ENCODE assay signal across 27 cellular contexts in genomic region chr5:74598731-74599624, GRCh38. TPM values are rescaled to one million over a fixed set of nuclear protein-coding genes. Genes with fewer than 3 reads are reported as not detected.
DNase-seq lines count a peak whose midpoint lies in the region; ATAC-seq, FAIRE-seq and TF ChIP-seq lines count a peak whose summit lies in the region.
"Had no signal": no experiment of that assay in that cellular context is flagged by ENCODE, and none has a peak within 500 bp of the region (broad histone marks: within the 10 kb centered on the region; RNA-seq: fewer than 3 reads in every experiment).

No MANE protein-coding gene starts in this region.

- no peak overlapping the region for H3K9ac ChIP-seq in kidney (ENCODE audit: low read length in 2 of 2)

- peak overlapping the region; percentile 59 for H3K27ac Mint-ChIP-seq in osteocyte (ENCODE audit: unreplicated experiment)
- H3K27ac Mint-ChIP-seq: activated CD4-positive, alpha-beta memory T cell treated with anti-CD3 and anti-CD28 coated beads for 36 hours; activated T-helper 1 cell treated with anti-CD3 and anti-CD28 coated beads, Interleukin-12 subunit alpha, Interleukin-12 subunit beta, Interleukin-2, Interleukin-4 antibody, amounts not matched to agents 30 ng/mL and 10 ng/mL and 1 ng/mL, durations not matched to agents 14 hours and 24 hours and 36 hours; CD4-positive, CD25-positive, alpha-beta regulatory T cell; natural killer cell treated with Interleukin-12 subunit alpha and Interleukin-12 subunit beta and Interleukin-15 and Interleukin-18, amount 100 ng/mL, for 72 hours; stimulated activated naive B cell treated with anti-CD40 and anti-IgM and Interleukin-4, amounts not matched to agents 10 μg/mL and 1 μg/mL and 100 μg/mL, for 72 hours; T-helper 2 cell treated with Interferon-gamma antibody and Interleukin-4, amounts not matched to agents 5 μg/mL and 100 μg/mL, for 36 hours had no signal

- peaks cover 35% of the 10 kb centered on the region for H3K4me1 ChIP-seq in body of pancreas
- H3K4me1 ChIP-seq in kidney (ENCODE audit: control insufficient read depth in 1 of 2, insufficient read depth in 1 of 2, low read depth in 1 of 2, low read length in 2 of 2) = peaks cover 0 to 3% of the 10 kb centered on the region in 2 donors
- H3K4me1 ChIP-seq: breast epithelium had no signal

- WGBS in body of pancreas, 2 donors = 26 to 38% methylated on average over 5 of the region's 5 CpGs

- TF ChIP-seq CTCF in body of pancreas (IDR thresholded peaks at IDR 0.05) = no peak
- no peak for TF ChIP-seq CTCF in kidney (IDR thresholded peaks at IDR 0.05; ENCODE audit: borderline replicate concordance, extremely low read depth, insufficient read depth)
- TF ChIP-seq CTCF in osteocyte (IDR thresholded peaks at IDR 0.05) = no peak

- H3K36me3 ChIP-seq in body of pancreas (replicated peaks in 1 of 2; ENCODE audit: insufficient read depth in 1 of 2, low read depth in 2 of 2) (no peaks in the 10 kb centered on the region), kidney (ENCODE audit: control insufficient read depth in 1 of 2, insufficient read depth in 2 of 2, low read length in 2 of 2) (no peaks in the 10 kb centered on the region)
- H3K36me3 ChIP-seq: breast epithelium had no signal

- FAIRE-seq in kidney (lab: Jason Lieb, UNC) = peak; percentile 21
- FAIRE-seq in frontal cortex (lab: Jason Lieb, UNC) = no peak
- FAIRE-seq: A204.1, endothelial cell of umbilical vein, H1, RCC 7860 had no signal

- no peaks in the 10 kb centered on the region for H3K36me3 Mint-ChIP-seq in osteocyte (ENCODE audit: unreplicated experiment)
- H3K36me3 Mint-ChIP-seq: activated CD4-positive, alpha-beta memory T cell treated with anti-CD3 and anti-CD28 coated beads for 36 hours; CD4-positive, CD25-positive, alpha-beta regulatory T cell; natural killer cell treated with Interleukin-12 subunit alpha and Interleukin-12 subunit beta and Interleukin-15 and Interleukin-18, amount 100 ng/mL, for 72 hours; stimulated activated naive B cell treated with anti-CD40 and anti-IgM and Interleukin-4, amounts not matched to agents 10 μg/mL and 1 μg/mL and 100 μg/mL, for 72 hours had no signal

- H3K27ac ChIP-seq in body of pancreas (peak overlapping the region; percentile 10 to 79 (median 61)), kidney (ENCODE audit: low read depth in 2 of 2, low read length in 2 of 2) (no peak overlapping the region)
- H3K27ac ChIP-seq: breast epithelium, skin epidermis had no signal

- H3K27me3 ChIP-seq in body of pancreas = no peaks in the 10 kb centered on the region
- H3K27me3 ChIP-seq: breast epithelium had no signal

- no peaks in the 10 kb centered on the region for H3K27me3 Mint-ChIP-seq in osteocyte (ENCODE audit: unreplicated experiment)

- DNase-seq in DMS79 treated with DMSO at 0.1 percent for 48 hours (lab: John Stamatoyannopoulos, UW) (peak; percentile 30), body of pancreas (peak in 2 of 4 donors; percentile 25 to 44), kidney (no peak), osteocyte (ENCODE audit: extremely low spot score, unreplicated experiment) (no peak), frontal cortex (ENCODE audit: low spot score in 2 of 2) (no peak)
- DNase-seq: activated CD4-positive, alpha-beta memory T cell treated with anti-CD3 and anti-CD28 coated beads for 36 hours; activated CD4-positive, alpha-beta T cell treated with anti-CD3 and anti-CD28 coated beads for 1 hour; activated CD8-positive, alpha-beta memory T cell treated with anti-CD3 and anti-CD28 coated beads, Interleukin-2, amount 50 U/mL, for 4 hours; activated naive CD4-positive, alpha-beta T cell treated with Interleukin-2 at 50 U/mL for 16 hours; CD4-positive, CD25-positive, alpha-beta regulatory T cell; islet precursor cell; NCI-H1417 treated with DMSO at 0.1 percent for 48 hours; NCI-H82; SIG-M5; stimulated activated naive B cell treated with anti-CD40 and anti-IgM and Interleukin-4, amounts not matched to agents 10 μg/mL and 1 μg/mL and 100 μg/mL, for 72 hours had no signal

- peaks cover 18% of the 10 kb centered on the region for H3K9me3 Mint-ChIP-seq in osteocyte (ENCODE audit: unreplicated experiment)
- H3K9me3 Mint-ChIP-seq: activated CD4-positive, alpha-beta memory T cell treated with anti-CD3 and anti-CD28 coated beads for 36 hours; activated T-helper 1 cell treated with anti-CD3 and anti-CD28 coated beads, Interleukin-12 subunit alpha, Interleukin-12 subunit beta, Interleukin-2, Interleukin-4 antibody, amounts not matched to agents 30 ng/mL and 10 ng/mL and 1 ng/mL, durations not matched to agents 14 hours and 24 hours and 36 hours; CD4-positive, CD25-positive, alpha-beta regulatory T cell; natural killer cell treated with Interleukin-12 subunit alpha and Interleukin-12 subunit beta and Interleukin-15 and Interleukin-18, amount 100 ng/mL, for 72 hours; stimulated activated naive B cell treated with anti-CD40 and anti-IgM and Interleukin-4, amounts not matched to agents 10 μg/mL and 1 μg/mL and 100 μg/mL, for 72 hours; T-helper 2 cell treated with Interferon-gamma antibody and Interleukin-4, amounts not matched to agents 5 μg/mL and 100 μg/mL, for 36 hours had no signal

- H3K4me3 Mint-ChIP-seq in osteocyte (ENCODE audit: unreplicated experiment) = no peak overlapping the region
- H3K4me3 Mint-ChIP-seq: activated CD4-positive, alpha-beta memory T cell treated with anti-CD3 and anti-CD28 coated beads for 36 hours; activated T-helper 1 cell treated with anti-CD3 and anti-CD28 coated beads, Interleukin-12 subunit alpha, Interleukin-12 subunit beta, Interleukin-2, Interleukin-4 antibody, amounts not matched to agents 30 ng/mL and 10 ng/mL and 1 ng/mL, durations not matched to agents 14 hours and 24 hours and 36 hours; CD4-positive, CD25-positive, alpha-beta regulatory T cell; natural killer cell treated with Interleukin-12 subunit alpha and Interleukin-12 subunit beta and Interleukin-15 and Interleukin-18, amount 100 ng/mL, for 72 hours; stimulated activated naive B cell treated with anti-CD40 and anti-IgM and Interleukin-4, amounts not matched to agents 10 μg/mL and 1 μg/mL and 100 μg/mL, for 72 hours; T-helper 2 cell treated with Interferon-gamma antibody and Interleukin-4, amounts not matched to agents 5 μg/mL and 100 μg/mL, for 36 hours had no signal

- peaks cover 39% of the 10 kb centered on the region for H3K4me1 Mint-ChIP-seq in osteocyte (ENCODE audit: unreplicated experiment)
- H3K4me1 Mint-ChIP-seq: CD4-positive, CD25-positive, alpha-beta regulatory T cell; stimulated activated naive B cell treated with anti-CD40 and anti-IgM and Interleukin-4, amounts not matched to agents 10 μg/mL and 1 μg/mL and 100 μg/mL, for 72 hours had no signal

- H3K4me3 ChIP-seq in body of pancreas = no peak overlapping the region
- H3K4me3 ChIP-seq in kidney (ENCODE audit: low read length in 2 of 2) = no peak overlapping the region
- H3K4me3 ChIP-seq: breast epithelium, skin epidermis had no signal

- TF ChIP-seq POLR2A in body of pancreas (IDR thresholded peaks at IDR 0.05) = no peak

- ATAC-seq in body of pancreas (peak; percentile 81), HG03442 (IDR thresholded peaks at IDR 0.05; ENCODE audit: unreplicated experiment) (no peak), GM19035 (IDR thresholded peaks at IDR 0.05; ENCODE audit: unreplicated experiment) (no peak), GM18909 (IDR thresholded peaks at IDR 0.05; ENCODE audit: poor library complexity, unreplicated experiment) (no peak)
- ATAC-seq: natural killer cell treated with Interleukin-12 subunit alpha and Interleukin-12 subunit beta and Interleukin-15 and Interleukin-18, amount 100 ng/mL, for 72 hours; stimulated activated naive B cell treated with anti-CD40 and anti-IgM and Interleukin-4, amounts not matched to agents 10 μg/mL and 1 μg/mL and 100 μg/mL, for 72 hours had no signal

- H3K9me3 ChIP-seq in body of pancreas (no peaks in the 10 kb centered on the region), kidney (ENCODE audit: control insufficient read depth in 1 of 2, low read length in 2 of 2) (no peaks in the 10 kb centered on the region)
- H3K9me3 ChIP-seq: breast epithelium had no signal

- intact Hi-C loops in body of pancreas (cut with DNase I) = no loop called here
- intact Hi-C loops in kidney (cut with DNase I) = no loop called here

RNA-seq across cellular contexts. Expression of gene ENC1, which starts 41.5 kb away (rescaled TPM):
- total RNA-seq in body of pancreas (100 to 1,000 TPM in 1 of 2 donors, 10 to 100 TPM in 1; 34.0 to 116 TPM), kidney (7.5 TPM), osteocyte (12.9 and 13.8 TPM in 2 replicates), frontal cortex (1,653 TPM)
- polyA plus RNA-seq in kidney (ENCODE audit: insufficient read depth, low read depth, low replicate concordance) = 5.3 TPM

Comparison
In these comparisons a context has a peak if more than half of its experiments do, and no peak if none do; other contexts are left out.
1. H3K27ac ChIP-seq: peak in body of pancreas (4 of 4); none in kidney (0 of 2).
2. RNA of gene ENC1, which starts 41.5 kb away (total RNA-seq): 1,653 TPM in frontal cortex (single experiment); 34.0 to 116 TPM in body of pancreas, 12.9 to 13.8 TPM in osteocyte and 7.5 TPM in kidney (single experiment); every median in the first group is over 10 times any median in the second.